1 cellular context compared by ENCODE assay signal in genomic region chr4:149645790-149646189, GRCh38.
TF ChIP-seq lines count a peak whose summit lies in the region.

No MANE protein-coding gene starts in this region.

TF ChIP-seq in H1, 55 proteins besides CTCF, POLR2A, EP300 and RAD21:
- 0 out of 2 replicates have a peak, but pooled peaks have one; percentile 38 for TF ChIP-seq TEAD4 (IDR thresholded peaks at IDR 0.05; ENCODE audit: low read depth, low read length)
- no peak for TF ChIP-seq SUZ12 (IDR thresholded peaks at IDR 0.05; ENCODE audit: low read length)
- no peak for TF ChIP-seq RNF2 (IDR thresholded peaks at IDR 0.05; ENCODE audit: borderline replicate concordance, low read depth, low read length, missing control alignments, poor library complexity, severe bottlenecking)
- no peak for TF ChIP-seq SP1 (IDR thresholded peaks at IDR 0.05; ENCODE audit: low read depth, low read length)
